Comparison of ENCODE assay signal across 1 cellular context in genomic region chr15:74525946-74526345, GRCh38.
TF ChIP-seq lines count a peak whose summit lies in the region.

No MANE protein-coding gene starts in this region.

TF ChIP-seq in HEK293, 187 proteins besides CTCF, POLR2A, EP300 and RAD21 (continued from another document):
- 0 out of 2 replicates have a peak, but pooled peaks have one; percentile 21 for TF ChIP-seq PRDM10 (tag by site-specific recombination; IDR thresholded peaks at IDR 0.05)
- TF ChIP-seq ZNF837 (tag by site-specific recombination; IDR thresholded peaks at IDR 0.05): no peak
- no peak for TF ChIP-seq ZNF221 (tag by site-specific recombination; IDR thresholded peaks at IDR 0.05; ENCODE audit: borderline replicate concordance)
- no peak for TF ChIP-seq YY2 (tag by site-specific recombination; IDR thresholded peaks at IDR 0.05)
- TF ChIP-seq ZNF223 (tag by site-specific recombination; IDR thresholded peaks at IDR 0.05): no peak
- TF ChIP-seq KLF8 (tag by site-specific recombination; IDR thresholded peaks at IDR 0.05): peak; percentile 37; the same call in 1 of the 2 replicates
- TF ChIP-seq HOXA7 (CRISPR knock-in tag; IDR thresholded peaks at IDR 0.05; ENCODE audit: borderline replicate concordance): no peak
- no peak for TF ChIP-seq ZNF426 (tag by site-specific recombination; IDR thresholded peaks at IDR 0.05)
- TF ChIP-seq SCRT2 (tag by site-specific recombination; IDR thresholded peaks at IDR 0.05): no peak
- TF ChIP-seq ZNF558 (tag by site-specific recombination; IDR thresholded peaks at IDR 0.05): no peak
- no peak for TF ChIP-seq ZNF777 (tag by site-specific recombination; IDR thresholded peaks at IDR 0.05; ENCODE audit: borderline replicate concordance)
- TF ChIP-seq, protein P1, sequence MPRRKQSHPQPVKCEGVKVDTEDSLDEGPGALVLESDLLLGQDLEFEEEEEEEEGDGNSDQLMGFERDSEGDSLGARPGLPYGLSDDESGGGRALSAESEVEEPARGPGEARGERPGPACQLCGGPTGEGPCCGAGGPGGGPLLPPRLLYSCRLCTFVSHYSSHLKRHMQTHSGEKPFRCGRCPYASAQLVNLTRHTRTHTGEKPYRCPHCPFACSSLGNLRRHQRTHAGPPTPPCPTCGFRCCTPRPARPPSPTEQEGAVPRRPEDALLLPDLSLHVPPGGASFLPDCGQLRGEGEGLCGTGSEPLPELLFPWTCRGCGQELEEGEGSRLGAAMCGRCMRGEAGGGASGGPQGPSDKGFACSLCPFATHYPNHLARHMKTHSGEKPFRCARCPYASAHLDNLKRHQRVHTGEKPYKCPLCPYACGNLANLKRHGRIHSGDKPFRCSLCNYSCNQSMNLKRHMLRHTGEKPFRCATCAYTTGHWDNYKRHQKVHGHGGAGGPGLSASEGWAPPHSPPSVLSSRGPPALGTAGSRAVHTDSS (tag by site-specific recombination; IDR thresholded peaks at IDR 0.05): no peak
- no peak for TF ChIP-seq ZNF214 (tag by site-specific recombination; IDR thresholded peaks at IDR 0.05; ENCODE audit: borderline replicate concordance)
- no peak for TF ChIP-seq ZNF596 (tag by site-specific recombination; IDR thresholded peaks at IDR 0.05)
- TF ChIP-seq ZNF571 (tag by site-specific recombination; IDR thresholded peaks at IDR 0.05): no peak
- 0 out of 2 replicates have a peak, but pooled peaks have one; percentile 13 for TF ChIP-seq ZNF184 (tag by site-specific recombination; IDR thresholded peaks at IDR 0.05)
